ENCODE assay signal across 8 cellular contexts in genomic region chr1:32816676-32817158, GRCh38. TPM values are rescaled to one million over a fixed set of nuclear protein-coding genes. Genes with fewer than 3 reads are reported as not detected.
DNase-seq lines count a peak whose midpoint lies in the region; ATAC-seq and TF ChIP-seq lines count a peak whose summit lies in the region.

No MANE protein-coding gene starts in this region.

- POLR2A ChIA-PET in MCF 10A (lab: Yijun Ruan, JAX): interaction anchor here (0.7 to 3.4 kb wide), 30 partner anchors 9 to 422 kb away, joined by 3 to 18 read pairs (median 6); partner anchors contain the start of genes BSDC1, RBBP4, RNF19B and ZBTB8OS

- CTCF ChIA-PET in MCF 10A (lab: Yijun Ruan, JAX): interaction anchor here (0.6 to 1.0 kb wide), 5 partner anchors 26 to 104 kb away, joined by 3 read pairs; a partner anchor contains a TSS

- TSS peak; percentile 72 for BruUV-seq in MCF 10A (replicated peaks; lab: Mats Ljungman, UMichigan)

- DNase-seq in DND-41 (no peak), NCI-H1105 (lab: John Stamatoyannopoulos, UW) (peak; percentile 12), MCF 10A (ENCODE audit: unreplicated experiment) (peak; percentile 80), iPS-NIHi11 (ENCODE audit: low spot score) (peak; percentile 25), spleen (no peak), G401 (ENCODE audit: low spot score) (no peak), NCI-H2196 (lab: John Stamatoyannopoulos, UW; ENCODE audit: unreplicated experiment) (no peak)

- H3K4me3 ChIP-seq in DND-41 (ENCODE audit: low read depth in 1 of 2, low read length in 2 of 2): peak overlapping the region; percentile 65
- H3K4me3 ChIP-seq in spleen: peak overlapping the region; percentile 74 to 100 (median 98)

- no peaks in the 10 kb centered on the region for H3K9me3 Mint-ChIP-seq in MCF 10A (ENCODE audit: unreplicated experiment)

- H3K4me1 Mint-ChIP-seq in MCF 10A (ENCODE audit: insufficient read depth, unreplicated experiment): peaks cover 27% of the 10 kb centered on the region

- H3K4me3 Mint-ChIP-seq in MCF 10A (ENCODE audit: unreplicated experiment): peak overlapping the region; percentile 87

- H3K9me3 ChIP-seq in DND-41 (ENCODE audit: insufficient read depth, low read length, severe bottlenecking) (no peaks in the 10 kb centered on the region), spleen (no peaks in the 10 kb centered on the region)

- intact Hi-C loops in MCF 10A (cut with micrococcal nuclease): no loop called here
- intact Hi-C loops in spleen (cut with DNase I; ENCODE audit: low total_unique reads): no loop called here

- H3K27ac ChIP-seq in DND-41 (ENCODE audit: low read length) (peak overlapping the region; percentile 88), spleen (peak overlapping the region; percentile 85 to 98 (median 96))

- H3K9ac ChIP-seq in DND-41 (ENCODE audit: low read depth, low read length): peak overlapping the region; percentile 99

- TF ChIP-seq POLR2A in spleen (IDR thresholded peaks at IDR 0.05): no peak

- H3K27me3 Mint-ChIP-seq in MCF 10A (ENCODE audit: insufficient read depth, unreplicated experiment): no peaks in the 10 kb centered on the region

- H3K4me1 ChIP-seq in DND-41 (ENCODE audit: insufficient read depth, low read length): peaks cover 57% of the 10 kb centered on the region
- peaks cover 29 to 89% (median 64%) of the 10 kb centered on the region in 6 donors for H3K4me1 ChIP-seq in spleen

- peak overlapping the region; percentile 54 for H2AFZ ChIP-seq in DND-41 (ENCODE audit: low read depth, low read length)

- H3K36me3 Mint-ChIP-seq in MCF 10A (ENCODE audit: insufficient read depth, unreplicated experiment): peaks cover 22% of the 10 kb centered on the region

- in situ Hi-C loops in G401 (cut with HindIII; ENCODE audit: low sequenced_read_pairs): no loop called here

- peak overlapping the region; percentile 81 for H3K4me2 ChIP-seq in DND-41 (ENCODE audit: insufficient read depth, low read length)

- ATAC-seq in DND-41 (ENCODE audit: insufficient read depth, low read depth): no peak; the same call in 2 of the 3 replicates
- peak; percentile 1 for ATAC-seq in GM21786 (IDR thresholded peaks at IDR 0.05; ENCODE audit: unreplicated experiment)

- H4K20me1 ChIP-seq in DND-41 (ENCODE audit: insufficient read depth, low read length): peaks cover 35% of the 10 kb centered on the region

- WGBS in spleen, 5 donors: 0 to 1% (median 0%) methylated on average over 13 to 15 of the region's 15 CpGs

- H3K27me3 ChIP-seq in DND-41 (ENCODE audit: insufficient read depth, low read length, poor library complexity) (no peaks in the 10 kb centered on the region), spleen (replicated peaks in 1 of 7) (no peaks in the 10 kb centered on the region)

- H3K27ac Mint-ChIP-seq in MCF 10A (ENCODE audit: low read depth, unreplicated experiment): peak overlapping the region; percentile 87

- TF ChIP-seq CTCF in DND-41 (IDR thresholded peaks at IDR 0.05; ENCODE audit: borderline replicate concordance, extremely low read depth, low read length, poor library complexity, severe bottlenecking) (peak; percentile 3), MCF 10A (IDR thresholded peaks at IDR 0.05; ENCODE audit: unreplicated experiment) (no peak), spleen (IDR thresholded peaks at IDR 0.05 in 8 of 11, conservative IDR thresholded peaks at IDR 0.05 in 3 of 11) (no peak)

- peaks cover 97% of the 10 kb centered on the region for H3K79me2 ChIP-seq in DND-41 (ENCODE audit: insufficient read depth, low read length)

- H3K36me3 ChIP-seq in DND-41 (ENCODE audit: insufficient read depth, low read length) (peaks cover 46% of the 10 kb centered on the region), spleen (peaks cover 0 to 12% (median 0%) of the 10 kb centered on the region in 6 donors)

RNA-seq across cellular contexts. Expression of gene YARS1, which starts 0.4 kb away (rescaled TPM):
- total RNA-seq in MCF 10A (2022) (347 and 372 TPM in 2 replicates), spleen (100 to 1,000 TPM in 1 of 7 donors, 10 to 100 TPM in 6; 46.5 to 112 (median 60.2) TPM)
- polyA plus RNA-seq in spleen: 10 to 100 TPM; 25.7 to 28.7 (median 27.8) TPM
- total RNA-seq in G401 (2014; rRNA removed; shearing (Covaris generic)): 121 and 140 TPM in 2 replicates

RNA-seq across cellular contexts. Expression of gene S100PBP, which starts 0.7 kb away (rescaled TPM):
- total RNA-seq in MCF 10A (2022) (24.4 and 34.1 TPM in 2 replicates), spleen (10 to 100 TPM; 44.1 to 76.3 (median 56.8) TPM)
- polyA plus RNA-seq in spleen: 10 to 100 TPM; 15.5 to 25.8 (median 17.4) TPM
- total RNA-seq in G401 (2014; rRNA removed; shearing (Covaris generic)): 27.6 and 48.3 TPM in 2 replicates

RNA-seq across cellular contexts. Expression of gene FNDC5, which starts 54.0 kb away (rescaled TPM):
- not detected in 2 replicates for total RNA-seq in MCF 10A (2022)
- total RNA-seq in spleen: not detected
- under 1 TPM in 2 of 3 donors, not detected in 1; 0.30 TPM for polyA plus RNA-seq in spleen
- total RNA-seq in G401 (2014; rRNA removed; shearing (Covaris generic)): 39.4 and 56.4 TPM in 2 replicates

Comparison
In these comparisons a context has a peak if more than half of its experiments do, and no peak if none do; other contexts are left out.
1. DNase-seq: peak in NCI-H1105 (single experiment), MCF 10A (single experiment) and iPS-NIHi11 (single experiment); none in DND-41 (single experiment), spleen (single experiment), G401 (single experiment) and NCI-H2196 (single experiment).
2. RNA of gene FNDC5, which starts 54.0 kb away (total RNA-seq): 39.4 to 56.4 TPM in G401; not detected in MCF 10A and not detected in spleen; every median in the first group is over 10 times any median in the second.